ENCODE assay signal across 1 cellular context in the genomic region with DNA sequence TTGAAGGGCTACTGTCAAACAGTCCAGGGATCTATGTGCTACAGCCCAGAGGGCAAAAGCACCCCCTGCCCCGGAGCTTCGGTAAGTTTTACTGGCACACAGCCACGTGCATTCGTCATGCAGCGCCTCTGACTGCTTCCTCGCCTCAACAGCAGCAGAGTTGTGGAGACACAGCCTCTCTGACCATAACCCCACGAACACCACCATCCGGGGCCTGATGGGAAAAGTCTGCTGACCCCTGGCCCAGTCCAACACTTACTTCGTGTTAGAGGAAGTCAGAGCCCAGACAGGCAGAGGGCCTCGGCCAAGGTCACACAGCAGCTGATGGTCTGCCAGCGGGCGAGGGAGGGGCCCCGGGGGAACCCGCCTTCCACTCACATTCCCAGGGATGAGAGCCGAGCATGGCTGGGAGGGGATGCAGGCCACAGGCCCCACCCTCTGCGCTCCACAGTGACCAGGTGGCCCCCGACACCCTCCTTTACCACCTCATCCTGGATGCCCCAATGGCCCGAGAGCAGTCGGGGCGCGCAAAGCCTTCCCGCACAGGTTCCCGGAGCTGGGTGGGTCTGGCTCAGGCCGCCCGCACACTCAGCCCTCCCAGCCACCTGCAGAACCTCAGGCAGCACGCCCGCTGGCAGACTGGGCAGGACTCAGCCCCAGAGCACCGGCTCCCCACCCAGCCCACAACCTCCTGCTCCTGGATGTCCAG.
A peak's percentile ranks its signal among the peaks of the same experiment; 100 is the strongest.
TF ChIP-seq lines count a peak whose summit lies in the region.

No MANE protein-coding gene starts in this region.

TF ChIP-seq in HepG2, 621 proteins besides CTCF, POLR2A, EP300 and RAD21 (continued from another document and continues in another):
- TF ChIP-seq, protein P1, sequence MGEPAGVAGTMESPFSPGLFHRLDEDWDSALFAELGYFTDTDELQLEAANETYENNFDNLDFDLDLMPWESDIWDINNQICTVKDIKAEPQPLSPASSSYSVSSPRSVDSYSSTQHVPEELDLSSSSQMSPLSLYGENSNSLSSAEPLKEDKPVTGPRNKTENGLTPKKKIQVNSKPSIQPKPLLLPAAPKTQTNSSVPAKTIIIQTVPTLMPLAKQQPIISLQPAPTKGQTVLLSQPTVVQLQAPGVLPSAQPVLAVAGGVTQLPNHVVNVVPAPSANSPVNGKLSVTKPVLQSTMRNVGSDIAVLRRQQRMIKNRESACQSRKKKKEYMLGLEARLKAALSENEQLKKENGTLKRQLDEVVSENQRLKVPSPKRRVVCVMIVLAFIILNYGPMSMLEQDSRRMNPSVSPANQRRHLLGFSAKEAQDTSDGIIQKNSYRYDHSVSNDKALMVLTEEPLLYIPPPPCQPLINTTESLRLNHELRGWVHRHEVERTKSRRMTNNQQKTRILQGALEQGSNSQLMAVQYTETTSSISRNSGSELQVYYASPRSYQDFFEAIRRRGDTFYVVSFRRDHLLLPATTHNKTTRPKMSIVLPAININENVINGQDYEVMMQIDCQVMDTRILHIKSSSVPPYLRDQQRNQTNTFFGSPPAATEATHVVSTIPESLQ (CRISPR knock-in tag; conservative IDR thresholded peaks at IDR 0.05) = no peak
- no peak for TF ChIP-seq MIER3 (CRISPR knock-in tag; IDR thresholded peaks at IDR 0.05; ENCODE audit: borderline replicate concordance)
- no peak for TF ChIP-seq ZNF546 (CRISPR knock-in tag; conservative IDR thresholded peaks at IDR 0.05)
- no peak for TF ChIP-seq ZBTB7B (CRISPR knock-in tag; IDR thresholded peaks at IDR 0.05)
- no peak for TF ChIP-seq SYNCRIP (IDR thresholded peaks at IDR 0.05; ENCODE audit: insufficient read depth, low read depth, low read length)
- TF ChIP-seq, protein P2, sequence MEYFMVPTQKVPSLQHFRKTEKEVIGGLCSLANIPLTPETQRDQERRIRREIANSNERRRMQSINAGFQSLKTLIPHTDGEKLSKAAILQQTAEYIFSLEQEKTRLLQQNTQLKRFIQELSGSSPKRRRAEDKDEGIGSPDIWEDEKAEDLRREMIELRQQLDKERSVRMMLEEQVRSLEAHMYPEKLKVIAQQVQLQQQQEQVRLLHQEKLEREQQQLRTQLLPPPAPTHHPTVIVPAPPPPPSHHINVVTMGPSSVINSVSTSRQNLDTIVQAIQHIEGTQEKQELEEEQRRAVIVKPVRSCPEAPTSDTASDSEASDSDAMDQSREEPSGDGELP (IDR thresholded peaks at IDR 0.05; ENCODE audit: borderline replicate concordance, low read depth) = peak; percentile 77; the same call in 1 of the 2 replicates
- no peak for TF ChIP-seq ZKSCAN5 (CRISPR knock-in tag; IDR thresholded peaks at IDR 0.05)
- TF ChIP-seq ZNF652 (CRISPR knock-in tag; IDR thresholded peaks at IDR 0.05; ENCODE audit: borderline replicate concordance, low read depth) = no peak
- TF ChIP-seq ZNF121 (CRISPR knock-in tag; IDR thresholded peaks at IDR 0.05) = no peak
- no peak for TF ChIP-seq ZNF326 (CRISPR knock-in tag; IDR thresholded peaks at IDR 0.05; ENCODE audit: borderline replicate concordance)
- TF ChIP-seq RORA (CRISPR knock-in tag; IDR thresholded peaks at IDR 0.05) = no peak
- no peak for TF ChIP-seq WIZ (CRISPR knock-in tag; IDR thresholded peaks at IDR 0.05)
- TF ChIP-seq, protein P3, sequence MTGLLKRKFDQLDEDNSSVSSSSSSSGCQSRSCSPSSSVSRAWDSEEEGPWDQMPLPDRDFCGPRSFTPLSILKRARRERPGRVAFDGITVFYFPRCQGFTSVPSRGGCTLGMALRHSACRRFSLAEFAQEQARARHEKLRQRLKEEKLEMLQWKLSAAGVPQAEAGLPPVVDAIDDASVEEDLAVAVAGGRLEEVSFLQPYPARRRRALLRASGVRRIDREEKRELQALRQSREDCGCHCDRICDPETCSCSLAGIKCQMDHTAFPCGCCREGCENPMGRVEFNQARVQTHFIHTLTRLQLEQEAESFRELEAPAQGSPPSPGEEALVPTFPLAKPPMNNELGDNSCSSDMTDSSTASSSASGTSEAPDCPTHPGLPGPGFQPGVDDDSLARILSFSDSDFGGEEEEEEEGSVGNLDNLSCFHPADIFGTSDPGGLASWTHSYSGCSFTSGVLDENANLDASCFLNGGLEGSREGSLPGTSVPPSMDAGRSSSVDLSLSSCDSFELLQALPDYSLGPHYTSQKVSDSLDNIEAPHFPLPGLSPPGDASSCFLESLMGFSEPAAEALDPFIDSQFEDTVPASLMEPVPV (CRISPR knock-in tag; IDR thresholded peaks at IDR 0.05) = no peak
- TF ChIP-seq SIN3B (IDR thresholded peaks at IDR 0.05; ENCODE audit: low read length) = no peak
- TF ChIP-seq ZMYM3 (CRISPR knock-in tag; IDR thresholded peaks at IDR 0.05) = peak; percentile 86
- TF ChIP-seq ZNF292 (CRISPR knock-in tag; IDR thresholded peaks at IDR 0.05; ENCODE audit: borderline replicate concordance, low read depth) = no peak
- TF ChIP-seq ZNF30 (CRISPR knock-in tag; IDR thresholded peaks at IDR 0.05) = no peak
- peak; percentile 30; the same call in 1 of the 2 replicates for TF ChIP-seq HNF4A (CRISPR knock-in tag; IDR thresholded peaks at IDR 0.05)
- TF ChIP-seq ZNF720 (CRISPR knock-in tag; IDR thresholded peaks at IDR 0.05) = no peak
- TF ChIP-seq RARA (CRISPR knock-in tag; IDR thresholded peaks at IDR 0.05) = no peak
- peak; percentile 51; the same call in 1 of the 2 replicates for TF ChIP-seq ZBTB38 (CRISPR knock-in tag; IDR thresholded peaks at IDR 0.05)
- TF ChIP-seq ZC3H13 (CRISPR knock-in tag; IDR thresholded peaks at IDR 0.05) = no peak
- TF ChIP-seq RAD51 (IDR thresholded peaks at IDR 0.05; ENCODE audit: borderline replicate concordance) = no peak
- TF ChIP-seq, protein P4, sequence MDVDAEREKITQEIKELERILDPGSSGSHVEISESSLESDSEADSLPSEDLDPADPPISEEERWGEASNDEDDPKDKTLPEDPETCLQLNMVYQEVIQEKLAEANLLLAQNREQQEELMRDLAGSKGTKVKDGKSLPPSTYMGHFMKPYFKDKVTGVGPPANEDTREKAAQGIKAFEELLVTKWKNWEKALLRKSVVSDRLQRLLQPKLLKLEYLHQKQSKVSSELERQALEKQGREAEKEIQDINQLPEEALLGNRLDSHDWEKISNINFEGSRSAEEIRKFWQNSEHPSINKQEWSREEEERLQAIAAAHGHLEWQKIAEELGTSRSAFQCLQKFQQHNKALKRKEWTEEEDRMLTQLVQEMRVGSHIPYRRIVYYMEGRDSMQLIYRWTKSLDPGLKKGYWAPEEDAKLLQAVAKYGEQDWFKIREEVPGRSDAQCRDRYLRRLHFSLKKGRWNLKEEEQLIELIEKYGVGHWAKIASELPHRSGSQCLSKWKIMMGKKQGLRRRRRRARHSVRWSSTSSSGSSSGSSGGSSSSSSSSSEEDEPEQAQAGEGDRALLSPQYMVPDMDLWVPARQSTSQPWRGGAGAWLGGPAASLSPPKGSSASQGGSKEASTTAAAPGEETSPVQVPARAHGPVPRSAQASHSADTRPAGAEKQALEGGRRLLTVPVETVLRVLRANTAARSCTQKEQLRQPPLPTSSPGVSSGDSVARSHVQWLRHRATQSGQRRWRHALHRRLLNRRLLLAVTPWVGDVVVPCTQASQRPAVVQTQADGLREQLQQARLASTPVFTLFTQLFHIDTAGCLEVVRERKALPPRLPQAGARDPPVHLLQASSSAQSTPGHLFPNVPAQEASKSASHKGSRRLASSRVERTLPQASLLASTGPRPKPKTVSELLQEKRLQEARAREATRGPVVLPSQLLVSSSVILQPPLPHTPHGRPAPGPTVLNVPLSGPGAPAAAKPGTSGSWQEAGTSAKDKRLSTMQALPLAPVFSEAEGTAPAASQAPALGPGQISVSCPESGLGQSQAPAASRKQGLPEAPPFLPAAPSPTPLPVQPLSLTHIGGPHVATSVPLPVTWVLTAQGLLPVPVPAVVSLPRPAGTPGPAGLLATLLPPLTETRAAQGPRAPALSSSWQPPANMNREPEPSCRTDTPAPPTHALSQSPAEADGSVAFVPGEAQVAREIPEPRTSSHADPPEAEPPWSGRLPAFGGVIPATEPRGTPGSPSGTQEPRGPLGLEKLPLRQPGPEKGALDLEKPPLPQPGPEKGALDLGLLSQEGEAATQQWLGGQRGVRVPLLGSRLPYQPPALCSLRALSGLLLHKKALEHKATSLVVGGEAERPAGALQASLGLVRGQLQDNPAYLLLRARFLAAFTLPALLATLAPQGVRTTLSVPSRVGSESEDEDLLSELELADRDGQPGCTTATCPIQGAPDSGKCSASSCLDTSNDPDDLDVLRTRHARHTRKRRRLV (CRISPR knock-in tag; IDR thresholded peaks at IDR 0.05) = no peak
- peak; percentile 36; the same call in 1 of the 2 replicates for TF ChIP-seq SAP130 (CRISPR knock-in tag; IDR thresholded peaks at IDR 0.05; ENCODE audit: low read depth)
- TF ChIP-seq MEIS2 (CRISPR knock-in tag; IDR thresholded peaks at IDR 0.05) = no peak
- TF ChIP-seq, protein P5, sequence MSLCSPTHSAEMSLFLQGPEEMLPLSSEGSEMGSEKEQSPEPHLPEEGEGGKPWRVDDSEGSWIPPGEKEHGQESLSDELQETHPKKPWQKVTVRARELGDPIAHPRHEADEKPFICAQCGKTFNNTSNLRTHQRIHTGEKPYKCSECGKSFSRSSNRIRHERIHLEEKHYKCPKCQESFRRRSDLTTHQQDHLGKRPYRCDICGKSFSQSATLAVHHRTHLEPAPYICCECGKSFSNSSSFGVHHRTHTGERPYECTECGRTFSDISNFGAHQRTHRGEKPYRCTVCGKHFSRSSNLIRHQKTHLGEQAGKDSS (CRISPR knock-in tag; IDR thresholded peaks at IDR 0.05; ENCODE audit: borderline replicate concordance, low read depth) = no peak
- TF ChIP-seq, protein P6, sequence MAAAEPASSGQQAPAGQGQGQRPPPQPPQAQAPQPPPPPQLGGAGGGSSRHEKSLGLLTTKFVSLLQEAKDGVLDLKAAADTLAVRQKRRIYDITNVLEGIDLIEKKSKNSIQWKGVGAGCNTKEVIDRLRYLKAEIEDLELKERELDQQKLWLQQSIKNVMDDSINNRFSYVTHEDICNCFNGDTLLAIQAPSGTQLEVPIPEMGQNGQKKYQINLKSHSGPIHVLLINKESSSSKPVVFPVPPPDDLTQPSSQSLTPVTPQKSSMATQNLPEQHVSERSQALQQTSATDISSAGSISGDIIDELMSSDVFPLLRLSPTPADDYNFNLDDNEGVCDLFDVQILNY (CRISPR knock-in tag; conservative IDR thresholded peaks at IDR 0.05) = no peak
- no peak for TF ChIP-seq ZNF530 (CRISPR knock-in tag; IDR thresholded peaks at IDR 0.05; ENCODE audit: low read depth)
- TF ChIP-seq GZF1 (CRISPR knock-in tag; IDR thresholded peaks at IDR 0.05) = no peak
- TF ChIP-seq EZH2 (conservative IDR thresholded peaks at IDR 0.05; ENCODE audit: low read depth, low read length) = no peak
- no peak for TF ChIP-seq ZNF614 (CRISPR knock-in tag; IDR thresholded peaks at IDR 0.05; ENCODE audit: borderline replicate concordance)
- no peak for TF ChIP-seq PLRG1 (conservative IDR thresholded peaks at IDR 0.05)
- TF ChIP-seq, protein P7, sequence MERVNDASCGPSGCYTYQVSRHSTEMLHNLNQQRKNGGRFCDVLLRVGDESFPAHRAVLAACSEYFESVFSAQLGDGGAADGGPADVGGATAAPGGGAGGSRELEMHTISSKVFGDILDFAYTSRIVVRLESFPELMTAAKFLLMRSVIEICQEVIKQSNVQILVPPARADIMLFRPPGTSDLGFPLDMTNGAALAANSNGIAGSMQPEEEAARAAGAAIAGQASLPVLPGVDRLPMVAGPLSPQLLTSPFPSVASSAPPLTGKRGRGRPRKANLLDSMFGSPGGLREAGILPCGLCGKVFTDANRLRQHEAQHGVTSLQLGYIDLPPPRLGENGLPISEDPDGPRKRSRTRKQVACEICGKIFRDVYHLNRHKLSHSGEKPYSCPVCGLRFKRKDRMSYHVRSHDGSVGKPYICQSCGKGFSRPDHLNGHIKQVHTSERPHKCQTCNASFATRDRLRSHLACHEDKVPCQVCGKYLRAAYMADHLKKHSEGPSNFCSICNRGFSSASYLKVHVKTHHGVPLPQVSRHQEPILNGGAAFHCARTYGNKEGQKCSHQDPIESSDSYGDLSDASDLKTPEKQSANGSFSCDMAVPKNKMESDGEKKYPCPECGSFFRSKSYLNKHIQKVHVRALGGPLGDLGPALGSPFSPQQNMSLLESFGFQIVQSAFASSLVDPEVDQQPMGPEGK (CRISPR knock-in tag; IDR thresholded peaks at IDR 0.05) = peak; percentile 74
- no peak for TF ChIP-seq HHEX (CRISPR knock-in tag; IDR thresholded peaks at IDR 0.05)
- TF ChIP-seq SALL1 (CRISPR knock-in tag; IDR thresholded peaks at IDR 0.05) = peak; percentile 27
- TF ChIP-seq ZNF282 (IDR thresholded peaks at IDR 0.05; ENCODE audit: partially characterized antibody) = no peak
- no peak for TF ChIP-seq ERF (CRISPR knock-in tag; IDR thresholded peaks at IDR 0.05)
- no peak for TF ChIP-seq HDAC2 (CRISPR knock-in tag; IDR thresholded peaks at IDR 0.05)
- no peak for TF ChIP-seq ZNF367 (CRISPR knock-in tag; IDR thresholded peaks at IDR 0.05; ENCODE audit: borderline replicate concordance)
- TF ChIP-seq ZNF674 (CRISPR knock-in tag; IDR thresholded peaks at IDR 0.05; ENCODE audit: low read depth) = no peak
- TF ChIP-seq ZNF317 (CRISPR knock-in tag; IDR thresholded peaks at IDR 0.05) = no peak
- TF ChIP-seq SRY (CRISPR knock-in tag; IDR thresholded peaks at IDR 0.05) = no peak
- no peak for TF ChIP-seq NPAS2 (CRISPR knock-in tag; IDR thresholded peaks at IDR 0.05; ENCODE audit: borderline replicate concordance)
- TF ChIP-seq, protein P8, sequence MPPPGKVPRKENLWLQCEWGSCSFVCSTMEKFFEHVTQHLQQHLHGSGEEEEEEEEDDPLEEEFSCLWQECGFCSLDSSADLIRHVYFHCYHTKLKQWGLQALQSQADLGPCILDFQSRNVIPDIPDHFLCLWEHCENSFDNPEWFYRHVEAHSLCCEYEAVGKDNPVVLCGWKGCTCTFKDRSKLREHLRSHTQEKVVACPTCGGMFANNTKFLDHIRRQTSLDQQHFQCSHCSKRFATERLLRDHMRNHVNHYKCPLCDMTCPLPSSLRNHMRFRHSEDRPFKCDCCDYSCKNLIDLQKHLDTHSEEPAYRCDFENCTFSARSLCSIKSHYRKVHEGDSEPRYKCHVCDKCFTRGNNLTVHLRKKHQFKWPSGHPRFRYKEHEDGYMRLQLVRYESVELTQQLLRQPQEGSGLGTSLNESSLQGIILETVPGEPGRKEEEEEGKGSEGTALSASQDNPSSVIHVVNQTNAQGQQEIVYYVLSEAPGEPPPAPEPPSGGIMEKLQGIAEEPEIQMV (CRISPR knock-in tag; IDR thresholded peaks at IDR 0.05; ENCODE audit: low read depth) = no peak
- TF ChIP-seq KAT7 (CRISPR knock-in tag; IDR thresholded peaks at IDR 0.05; ENCODE audit: borderline replicate concordance) = no peak
- TF ChIP-seq ZNF883 (CRISPR knock-in tag; IDR thresholded peaks at IDR 0.05; ENCODE audit: not compliant biosample characterization) = no peak
- no peak for TF ChIP-seq HES4 (CRISPR knock-in tag; IDR thresholded peaks at IDR 0.05; ENCODE audit: borderline replicate concordance)
- TF ChIP-seq SMAD9 (CRISPR knock-in tag; IDR thresholded peaks at IDR 0.05) = no peak
- TF ChIP-seq, protein P9, sequence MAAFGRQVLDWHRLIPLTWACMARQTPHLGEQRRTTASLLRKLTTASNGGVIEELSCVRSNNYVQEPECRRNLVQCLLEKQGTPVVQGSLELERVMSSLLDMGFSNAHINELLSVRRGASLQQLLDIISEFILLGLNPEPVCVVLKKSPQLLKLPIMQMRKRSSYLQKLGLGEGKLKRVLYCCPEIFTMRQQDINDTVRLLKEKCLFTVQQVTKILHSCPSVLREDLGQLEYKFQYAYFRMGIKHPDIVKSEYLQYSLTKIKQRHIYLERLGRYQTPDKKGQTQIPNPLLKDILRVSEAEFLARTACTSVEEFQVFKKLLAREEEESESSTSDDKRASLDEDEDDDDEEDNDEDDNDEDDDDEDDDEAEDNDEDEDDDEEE (CRISPR knock-in tag; IDR thresholded peaks at IDR 0.05) = no peak
- TF ChIP-seq NFIB (CRISPR knock-in tag; IDR thresholded peaks at IDR 0.05; ENCODE audit: borderline replicate concordance) = no peak
- no peak for TF ChIP-seq MAFK (conservative IDR thresholded peaks at IDR 0.05 in 1 of 2, IDR thresholded peaks at IDR 0.05 in 1 of 2; ENCODE audit: low read length in 2 of 2)
- no peak for TF ChIP-seq MBD4 (IDR thresholded peaks at IDR 0.05; ENCODE audit: borderline replicate concordance, low read length)
